ENCODE assay signal across 1 cellular context in the genomic region with DNA sequence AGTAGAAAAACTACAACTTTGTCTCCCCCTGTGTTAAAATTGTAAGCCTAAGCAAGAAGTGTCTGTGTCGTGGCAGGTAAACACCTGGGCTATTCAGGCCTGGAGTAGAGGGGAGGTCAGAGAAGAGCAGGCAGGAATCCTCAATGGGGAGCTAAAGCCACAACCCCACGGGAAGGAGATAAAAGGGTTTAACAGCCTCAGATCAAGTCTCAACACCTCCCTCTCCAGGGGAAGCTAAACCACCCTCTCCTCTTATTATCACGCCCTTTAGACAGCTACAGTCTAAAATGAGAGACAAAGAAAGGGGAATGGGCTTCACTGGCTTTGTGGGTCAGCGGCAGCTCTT.
TF ChIP-seq lines count a peak whose summit lies in the region.

No MANE protein-coding gene starts in this region.

TF ChIP-seq in HepG2, 621 proteins besides CTCF, POLR2A, EP300 and RAD21 (continued from another document):
- TF ChIP-seq ZFP90 (CRISPR knock-in tag; IDR thresholded peaks at IDR 0.05; ENCODE audit: borderline replicate concordance), result no peak
- no peak for TF ChIP-seq UBTF (CRISPR knock-in tag; IDR thresholded peaks at IDR 0.05)
- TF ChIP-seq KDM5A (IDR thresholded peaks at IDR 0.05; ENCODE audit: borderline replicate concordance, low read length), result 0 out of 2 replicates have a peak, but pooled peaks have one; percentile 1
- TF ChIP-seq, protein P1, sequence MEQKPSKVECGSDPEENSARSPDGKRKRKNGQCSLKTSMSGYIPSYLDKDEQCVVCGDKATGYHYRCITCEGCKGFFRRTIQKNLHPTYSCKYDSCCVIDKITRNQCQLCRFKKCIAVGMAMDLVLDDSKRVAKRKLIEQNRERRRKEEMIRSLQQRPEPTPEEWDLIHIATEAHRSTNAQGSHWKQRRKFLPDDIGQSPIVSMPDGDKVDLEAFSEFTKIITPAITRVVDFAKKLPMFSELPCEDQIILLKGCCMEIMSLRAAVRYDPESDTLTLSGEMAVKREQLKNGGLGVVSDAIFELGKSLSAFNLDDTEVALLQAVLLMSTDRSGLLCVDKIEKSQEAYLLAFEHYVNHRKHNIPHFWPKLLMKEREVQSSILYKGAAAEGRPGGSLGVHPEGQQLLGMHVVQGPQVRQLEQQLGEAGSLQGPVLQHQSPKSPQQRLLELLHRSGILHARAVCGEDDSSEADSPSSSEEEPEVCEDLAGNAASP (CRISPR knock-in tag; IDR thresholded peaks at IDR 0.05; ENCODE audit: borderline replicate concordance), result no peak
- TF ChIP-seq, protein P2, sequence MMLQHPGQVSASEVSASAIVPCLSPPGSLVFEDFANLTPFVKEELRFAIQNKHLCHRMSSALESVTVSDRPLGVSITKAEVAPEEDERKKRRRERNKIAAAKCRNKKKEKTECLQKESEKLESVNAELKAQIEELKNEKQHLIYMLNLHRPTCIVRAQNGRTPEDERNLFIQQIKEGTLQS (CRISPR knock-in tag; IDR thresholded peaks at IDR 0.05), result no peak
- TF ChIP-seq ZNF746 (CRISPR knock-in tag; IDR thresholded peaks at IDR 0.05), result no peak
- no peak for TF ChIP-seq RFX3 (CRISPR knock-in tag; IDR thresholded peaks at IDR 0.05)
- TF ChIP-seq ZNF605 (CRISPR knock-in tag; IDR thresholded peaks at IDR 0.05), result no peak
- no peak for TF ChIP-seq ZNF792 (CRISPR knock-in tag; IDR thresholded peaks at IDR 0.05)
- TF ChIP-seq ZNF839 (CRISPR knock-in tag; IDR thresholded peaks at IDR 0.05; ENCODE audit: borderline replicate concordance), result no peak
- no peak for TF ChIP-seq ZNF367 (CRISPR knock-in tag; IDR thresholded peaks at IDR 0.05; ENCODE audit: borderline replicate concordance)
- TF ChIP-seq ZNF44 (CRISPR knock-in tag; IDR thresholded peaks at IDR 0.05), result no peak
- TF ChIP-seq GFI1 (CRISPR knock-in tag; IDR thresholded peaks at IDR 0.05; ENCODE audit: borderline replicate concordance), result no peak
- TF ChIP-seq HOXA7 (CRISPR knock-in tag; IDR thresholded peaks at IDR 0.05), result no peak
- no peak for TF ChIP-seq ZNF232 (CRISPR knock-in tag; IDR thresholded peaks at IDR 0.05; ENCODE audit: borderline replicate concordance)
- TF ChIP-seq, protein P3, sequence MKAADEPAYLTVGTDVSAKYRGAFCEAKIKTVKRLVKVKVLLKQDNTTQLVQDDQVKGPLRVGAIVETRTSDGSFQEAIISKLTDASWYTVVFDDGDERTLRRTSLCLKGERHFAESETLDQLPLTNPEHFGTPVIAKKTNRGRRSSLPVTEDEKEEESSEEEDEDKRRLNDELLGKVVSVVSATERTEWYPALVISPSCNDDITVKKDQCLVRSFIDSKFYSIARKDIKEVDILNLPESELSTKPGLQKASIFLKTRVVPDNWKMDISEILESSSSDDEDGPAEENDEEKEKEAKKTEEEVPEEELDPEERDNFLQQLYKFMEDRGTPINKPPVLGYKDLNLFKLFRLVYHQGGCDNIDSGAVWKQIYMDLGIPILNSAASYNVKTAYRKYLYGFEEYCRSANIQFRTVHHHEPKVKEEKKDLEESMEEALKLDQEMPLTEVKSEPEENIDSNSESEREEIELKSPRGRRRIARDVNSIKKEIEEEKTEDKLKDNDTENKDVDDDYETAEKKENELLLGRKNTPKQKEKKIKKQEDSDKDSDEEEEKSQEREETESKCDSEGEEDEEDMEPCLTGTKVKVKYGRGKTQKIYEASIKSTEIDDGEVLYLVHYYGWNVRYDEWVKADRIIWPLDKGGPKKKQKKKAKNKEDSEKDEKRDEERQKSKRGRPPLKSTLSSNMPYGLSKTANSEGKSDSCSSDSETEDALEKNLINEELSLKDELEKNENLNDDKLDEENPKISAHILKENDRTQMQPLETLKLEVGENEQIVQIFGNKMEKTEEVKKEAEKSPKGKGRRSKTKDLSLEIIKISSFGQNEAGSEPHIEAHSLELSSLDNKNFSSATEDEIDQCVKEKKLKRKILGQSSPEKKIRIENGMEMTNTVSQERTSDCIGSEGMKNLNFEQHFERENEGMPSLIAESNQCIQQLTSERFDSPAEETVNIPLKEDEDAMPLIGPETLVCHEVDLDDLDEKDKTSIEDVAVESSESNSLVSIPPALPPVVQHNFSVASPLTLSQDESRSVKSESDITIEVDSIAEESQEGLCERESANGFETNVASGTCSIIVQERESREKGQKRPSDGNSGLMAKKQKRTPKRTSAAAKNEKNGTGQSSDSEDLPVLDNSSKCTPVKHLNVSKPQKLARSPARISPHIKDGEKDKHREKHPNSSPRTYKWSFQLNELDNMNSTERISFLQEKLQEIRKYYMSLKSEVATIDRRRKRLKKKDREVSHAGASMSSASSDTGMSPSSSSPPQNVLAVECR (CRISPR knock-in tag; IDR thresholded peaks at IDR 0.05; ENCODE audit: borderline replicate concordance), result no peak
- TF ChIP-seq ZNF256 (CRISPR knock-in tag; conservative IDR thresholded peaks at IDR 0.05), result no peak
- TF ChIP-seq ZNF678 (CRISPR knock-in tag; IDR thresholded peaks at IDR 0.05), result no peak
